8 cellular contexts compared by ENCODE assay signal in the genomic region with DNA sequence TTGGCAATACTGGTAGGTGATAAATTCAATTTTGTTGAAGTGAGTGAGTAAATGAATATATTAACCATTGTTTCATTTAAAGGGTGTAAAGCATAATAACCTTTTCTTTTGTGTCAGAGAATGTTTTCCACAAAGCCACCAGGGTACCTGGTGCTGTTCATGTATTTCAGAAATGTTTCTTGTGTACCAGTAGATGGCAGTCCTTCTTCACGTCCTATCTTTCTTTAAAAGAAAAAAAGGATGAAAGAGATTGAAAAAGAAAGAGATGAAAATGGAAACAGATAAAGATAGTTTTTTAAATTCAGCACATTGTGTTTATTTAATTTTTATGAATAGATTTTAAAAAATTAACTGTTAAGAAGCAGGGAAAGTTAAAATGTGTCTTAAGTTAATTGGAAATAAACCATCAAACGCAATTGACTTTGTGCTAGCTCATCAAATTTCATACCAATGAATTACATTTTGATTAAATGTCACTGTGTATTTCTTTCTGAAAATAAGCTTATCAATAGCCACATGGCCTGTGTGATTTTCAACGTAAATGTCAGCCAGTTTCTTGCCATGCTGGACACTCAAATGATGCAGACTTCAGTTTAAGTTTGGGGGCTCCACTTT.
DNase-seq lines count a peak whose midpoint lies in the region; ATAC-seq and TF ChIP-seq lines count a peak whose summit lies in the region.

No MANE protein-coding gene starts in this region.

- no peak overlapping the region for H4K5ac ChIP-seq in H9 (ENCODE audit: insufficient read length, low read depth, low read length)

- no peak overlapping the region for H3K4me3 Mint-ChIP-seq in Calu3 (ENCODE audit: low read depth, unreplicated experiment)
- no peak overlapping the region for H3K4me3 Mint-ChIP-seq in H9
- no peak overlapping the region for H3K4me3 Mint-ChIP-seq in activated T-cell treated with anti-CD3 and anti-CD28 coated beads, Interleukin-2, amount 50 U/mL, for 4 hours
- no peak overlapping the region for H3K4me3 Mint-ChIP-seq in T-helper 2 cell treated with Interferon-gamma antibody and Interleukin-4, amounts not matched to agents 5 μg/mL and 100 μg/mL, for 36 hours

- no peak overlapping the region for H3K56ac ChIP-seq in H9 (ENCODE audit: insufficient read length, low read depth, low read length)

- no peak for ATAC-seq in activated T-cell treated with anti-CD3 and anti-CD28 coated beads, Interleukin-2, amount 50 U/mL, for 4 hours
- ATAC-seq in HG03520 (IDR thresholded peaks at IDR 0.05; ENCODE audit: unreplicated experiment): no peak

- no peak overlapping the region for H3K27ac ChIP-seq in H9 (ENCODE audit: insufficient read length, low read depth, low read length)
- no peak overlapping the region for H3K27ac ChIP-seq in dorsolateral prefrontal cortex

- no peak overlapping the region for H3K23ac ChIP-seq in H9 (ENCODE audit: insufficient read length, low read depth, low read length)

- H4K91ac ChIP-seq in H9 (ENCODE audit: insufficient read length, low read depth, low read length): no peak overlapping the region

- H3K4me2 ChIP-seq in H9 (ENCODE audit: insufficient read depth, insufficient read length, low read length): no peak overlapping the region

- H3K9me3 Mint-ChIP-seq in Calu3 (ENCODE audit: low read depth, unreplicated experiment) (no peaks in the 10 kb centered on the region), H9 (peaks cover 0 to 2% of the 10 kb centered on the region in 2 experiments; a peak in 1 of 5 replicates)
- no peaks in the 10 kb centered on the region for H3K9me3 Mint-ChIP-seq in activated T-cell treated with anti-CD3 and anti-CD28 coated beads, Interleukin-2, amount 50 U/mL, for 4 hours
- no peaks in the 10 kb centered on the region for H3K9me3 Mint-ChIP-seq in T-helper 2 cell treated with Interferon-gamma antibody and Interleukin-4, amounts not matched to agents 5 μg/mL and 100 μg/mL, for 36 hours

- no peak overlapping the region for H3K14ac ChIP-seq in H9 (ENCODE audit: insufficient read depth, low read length)

- no peaks in the 10 kb centered on the region for H4K20me1 ChIP-seq in H9 (ENCODE audit: control insufficient read depth, insufficient read depth, insufficient read length)

- H2BK15ac ChIP-seq in H9 (ENCODE audit: low read depth, low read length): no peak overlapping the region

- no peaks in the 10 kb centered on the region for H3K27me3 ChIP-seq in H9 (ENCODE audit: insufficient read depth, low read length)
- peaks cover 0 to 3% (median 0%) of the 10 kb centered on the region in 45 donors for H3K27me3 ChIP-seq in dorsolateral prefrontal cortex

- no peak overlapping the region for H2BK12ac ChIP-seq in H9 (ENCODE audit: insufficient read length, low read depth, low read length)

- no peaks in the 10 kb centered on the region for H3K36me3 Mint-ChIP-seq in Calu3 (ENCODE audit: insufficient read depth, unreplicated experiment)
- no peaks in the 10 kb centered on the region; a peak in 1 of 7 replicates for H3K36me3 Mint-ChIP-seq in H9 (ENCODE audit: insufficient read depth in 1 of 3, low read depth in 3 of 3)
- no peaks in the 10 kb centered on the region for H3K36me3 Mint-ChIP-seq in activated T-cell treated with anti-CD3 and anti-CD28 coated beads, Interleukin-2, amount 50 U/mL, for 4 hours (ENCODE audit: insufficient read depth)
- no peaks in the 10 kb centered on the region for H3K36me3 Mint-ChIP-seq in T-helper 2 cell treated with Interferon-gamma antibody and Interleukin-4, amounts not matched to agents 5 μg/mL and 100 μg/mL, for 36 hours (ENCODE audit: low read depth)

- H3K79me1 ChIP-seq in H9 (ENCODE audit: insufficient read depth, low read depth, low read length, poor library complexity, severe bottlenecking): no peaks in the 10 kb centered on the region

- H3K4me1 Mint-ChIP-seq in Calu3 (ENCODE audit: low read depth, unreplicated experiment) (no peaks in the 10 kb centered on the region), H9 (peaks cover 3 to 5% of the 10 kb centered on the region in 2 experiments; a peak in 2 of 4 replicates)
- H3K4me1 Mint-ChIP-seq in activated T-cell treated with anti-CD3 and anti-CD28 coated beads, Interleukin-2, amount 50 U/mL, for 4 hours (ENCODE audit: low read depth): no peaks in the 10 kb centered on the region
- H3K4me1 Mint-ChIP-seq in T-helper 2 cell treated with Interferon-gamma antibody and Interleukin-4, amounts not matched to agents 5 μg/mL and 100 μg/mL, for 36 hours (ENCODE audit: low read depth): no peaks in the 10 kb centered on the region

- intact Hi-C loops in Calu3 (cut with micrococcal nuclease; ENCODE audit: unreplicated experiment): loop anchor here (1.0 kb wide), 2 partner anchors 146 to 171 kb away; no protein-coding TSS in a partner anchor
- intact Hi-C loops in dorsolateral prefrontal cortex (cut with DNase I): loop anchor here in 1 of 2 donors (10.0 kb wide), 1 partner anchor 166 kb away; no protein-coding TSS in a partner anchor

- no peaks in the 10 kb centered on the region for H3K4me1 ChIP-seq in H9 (ENCODE audit: insufficient read depth, low read length)

- H2BK20ac ChIP-seq in H9 (ENCODE audit: low read depth, low read length, poor library complexity, severe bottlenecking): no peak overlapping the region

- H3K27ac Mint-ChIP-seq in Calu3 (ENCODE audit: unreplicated experiment) (no peak overlapping the region), H9 (no peak overlapping the region)
- no peak overlapping the region for H3K27ac Mint-ChIP-seq in T-helper 2 cell treated with Interferon-gamma antibody and Interleukin-4, amounts not matched to agents 5 μg/mL and 100 μg/mL, for 36 hours

- no peak overlapping the region for H2BK120ac ChIP-seq in H9 (ENCODE audit: low read depth, low read length, poor library complexity, severe bottlenecking)

- no CpG with 5 or more reads among the region's 3 CpGs for WGBS in H9 (ENCODE audit: extremely low coverage, insufficient read length, low lambda C conversion rate)

- peak; percentile 34 for TF ChIP-seq CTCF in Calu3 (IDR thresholded peaks at IDR 0.05; ENCODE audit: unreplicated experiment)
- peak; percentile 90 for TF ChIP-seq CTCF in H9 (conservative IDR thresholded peaks at IDR 0.05)
- TF ChIP-seq CTCF in dorsolateral prefrontal cortex (IDR thresholded peaks at IDR 0.05 in 54 of 56, conservative IDR thresholded peaks at IDR 0.05 in 2 of 56; ENCODE audit: low read depth in 1 of 56, partially characterized antibody in 56 of 56): peak; percentile 42 to 77 (median 61)

- no peak overlapping the region for H4K8ac ChIP-seq in H9 (replicated peaks; ENCODE audit: insufficient read length, low read depth, low read length)

- H3K4me3 ChIP-seq in dorsolateral prefrontal cortex: no peak overlapping the region

- BruUV-seq in Calu3 (replicated peaks; lab: Mats Ljungman, UMichigan): no TSS peak

- no peak overlapping the region for H2AFZ ChIP-seq in H9 (ENCODE audit: low read length)

- no peaks in the 10 kb centered on the region for H3K9me3 ChIP-seq in H9 (ENCODE audit: control insufficient read depth, low read depth, low read length)

- no peaks in the 10 kb centered on the region for H3K79me2 ChIP-seq in H9 (ENCODE audit: insufficient read depth, low read length)

- no peak overlapping the region for H2AK5ac ChIP-seq in H9 (ENCODE audit: insufficient read length, low read length)

- H3K18ac ChIP-seq in H9 (ENCODE audit: insufficient read length, low read depth, low read length): no peak overlapping the region

- H3K23me2 ChIP-seq in H9 (ENCODE audit: insufficient read length, low read depth, low read length, poor library complexity, severe bottlenecking): no peaks in the 10 kb centered on the region

- no peak overlapping the region for H2BK5ac ChIP-seq in H9 (ENCODE audit: insufficient read length, low read length)

- H3K9ac ChIP-seq in H9 (ENCODE audit: extremely low read depth, insufficient read length, low read length): no peak overlapping the region

- H3K4ac ChIP-seq in H9 (ENCODE audit: low read depth, low read length): no peak overlapping the region

- H3T11ph ChIP-seq in H9 (ENCODE audit: low read length): no peak overlapping the region

- H3K27me3 Mint-ChIP-seq in Calu3 (ENCODE audit: unreplicated experiment) (no peaks in the 10 kb centered on the region), H9 (ENCODE audit: low read depth) (no peaks in the 10 kb centered on the region)
- peaks cover 4% of the 10 kb centered on the region for H3K27me3 Mint-ChIP-seq in activated T-cell treated with anti-CD3 and anti-CD28 coated beads, Interleukin-2, amount 50 U/mL, for 4 hours (ENCODE audit: low read depth)
- no peaks in the 10 kb centered on the region for H3K27me3 Mint-ChIP-seq in T-helper 2 cell treated with Interferon-gamma antibody and Interleukin-4, amounts not matched to agents 5 μg/mL and 100 μg/mL, for 36 hours (ENCODE audit: low read depth)

- DNase-seq in Calu3 (no peak), H9 (no peak), NCI-H748 treated with DMSO at 0.1 percent for 48 hours (lab: John Stamatoyannopoulos, UW) (peak; percentile 15), dorsolateral prefrontal cortex (no peak), renal cortical epithelial cell (ENCODE audit: low read depth) (peak; percentile 42)
- DNase-seq in activated T-cell treated with anti-CD3 and anti-CD28 coated beads, Interleukin-2, amount 50 U/mL, for 4 hours: no peak
- no peak for DNase-seq in T-helper 2 cell treated with Interferon-gamma antibody and Interleukin-4, amounts not matched to agents 5 μg/mL and 100 μg/mL, for 36 hours (ENCODE audit: low spot score)

- CTCF ChIA-PET in Calu3 (lab: Charles Lee): no interaction called here

Comparison
In these comparisons a context has a peak if more than half of its experiments do, and no peak if none do; other contexts are left out.
1. DNase-seq: peak in NCI-H748 treated with DMSO at 0.1 percent for 48 hours (single experiment) and renal cortical epithelial cell (single experiment); none in Calu3 (single experiment), H9 (single experiment), dorsolateral prefrontal cortex (0 of 10), activated T-cell treated with anti-CD3 and anti-CD28 coated beads, Interleukin-2, amount 50 U/mL, for 4 hours (single experiment) and T-helper 2 cell treated with Interferon-gamma antibody and Interleukin-4, amounts not matched to agents 5 μg/mL and 100 μg/mL, for 36 hours (single experiment).
2. CTCF ChIP-seq: peak in every context shown above with its lines; median percentile 90 in H9; 61 in dorsolateral prefrontal cortex; 34 in Calu3.